14 cellular contexts compared by ENCODE assay signal in the genomic region with DNA sequence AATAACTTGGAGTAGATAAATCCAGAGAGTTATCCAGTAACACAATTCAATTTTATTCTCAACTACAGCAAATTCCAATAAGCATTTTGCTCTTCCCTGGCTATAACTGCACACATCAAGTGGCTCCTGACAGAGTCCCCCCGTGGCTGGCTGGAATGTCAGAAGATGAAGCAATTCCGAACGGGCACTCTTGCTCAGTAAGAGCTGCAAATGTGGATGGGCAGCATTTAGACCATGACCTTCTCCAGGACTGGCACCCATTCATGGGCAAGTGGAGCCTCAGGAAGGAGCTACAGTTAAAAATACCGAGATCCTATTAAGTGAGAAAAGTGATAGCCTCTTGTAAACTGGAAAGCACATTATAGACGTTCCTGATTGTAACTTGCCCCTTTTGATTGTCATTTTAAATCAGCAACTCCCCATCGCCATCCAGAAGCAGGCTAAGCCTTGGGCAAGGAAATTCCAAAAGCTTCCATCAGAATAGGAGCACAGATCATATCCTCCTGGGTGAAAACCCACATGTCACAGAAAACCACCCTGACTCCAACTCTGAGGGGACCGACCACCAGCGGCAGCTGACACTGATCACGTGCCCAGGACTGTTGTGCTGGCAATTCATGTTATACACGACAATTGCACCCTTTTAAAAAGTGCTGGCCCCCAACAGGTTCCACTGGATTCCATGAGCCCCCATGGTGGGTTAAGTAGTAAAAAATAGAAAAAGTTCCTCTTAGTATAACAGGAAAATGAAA. TPM values are rescaled to one million over a fixed set of nuclear protein-coding genes. Genes with fewer than 3 reads are reported as not detected.
A peak's percentile ranks its signal among the peaks of the same experiment; 100 is the strongest.
DNase-seq lines count a peak whose midpoint lies in the region; ATAC-seq and TF ChIP-seq lines count a peak whose summit lies in the region.
"Had no signal": no experiment of that assay in that cellular context is flagged by ENCODE, and none has a peak within 500 bp of the region (broad histone marks: within the 10 kb centered on the region; RNA-seq: fewer than 3 reads in every experiment).

No MANE protein-coding gene starts in this region.

- no peaks in the 10 kb centered on the region for H3K27me3 ChIP-seq in NT2/D1 (ENCODE audit: insufficient read depth, insufficient read length)
- H3K27me3 ChIP-seq: esophagus squamous epithelium had no signal

- peak overlapping the region; percentile 27 for H3K9ac ChIP-seq in NT2/D1 (ENCODE audit: insufficient read length, low read depth)

- ATAC-seq in HG03439 (IDR thresholded peaks at IDR 0.05; ENCODE audit: unreplicated experiment) (no peak), HG02571 (IDR thresholded peaks at IDR 0.05; ENCODE audit: unreplicated experiment) (no peak), GM21528 (IDR thresholded peaks at IDR 0.05; ENCODE audit: low FRiP score, unreplicated experiment) (no peak)

- peaks cover 23% of the 10 kb centered on the region for H3K4me1 ChIP-seq in NT2/D1 (ENCODE audit: insufficient read depth, insufficient read length)

- no peak for DNase-seq in Calu3
- no peak for DNase-seq in NT2/D1 (ENCODE audit: low read depth, low spot score)
- no peak for DNase-seq in endothelial cell (ENCODE audit: low spot score)
- peak; percentile 43 for DNase-seq in myocyte (ENCODE audit: low read depth)
- no peak for DNase-seq in HuH-7 (ENCODE audit: low spot score)
- DNase-seq: CD8-positive, alpha-beta memory T cell; esophagus squamous epithelium; NCI-H2081; occipital lobe; stimulated activated CD4-positive, alpha-beta T cell treated with anti-CD3 and anti-CD28 coated beads, Interleukin-2, amount 100 ng/mL, for 24 hours had no signal

- H3K27ac Mint-ChIP-seq in Calu3 (ENCODE audit: unreplicated experiment) (peak overlapping the region; percentile 33), endothelial cell (ENCODE audit: unreplicated experiment) (peak overlapping the region; percentile 38)

- H3K9me3 ChIP-seq in NT2/D1 (ENCODE audit: insufficient read depth, low read length), result no peaks in the 10 kb centered on the region
- H3K9me3 ChIP-seq: esophagus squamous epithelium had no signal

- intact Hi-C loops in Calu3 (cut with micrococcal nuclease; ENCODE audit: unreplicated experiment), result no loop called here

- no peak overlapping the region for H3K4me3 ChIP-seq in NT2/D1 (ENCODE audit: insufficient read length, low read depth)
- H3K4me3 ChIP-seq: esophagus squamous epithelium had no signal

- no peaks in the 10 kb centered on the region for H3K27me3 Mint-ChIP-seq in Calu3 (ENCODE audit: unreplicated experiment)
- peaks cover 3% of the 10 kb centered on the region for H3K27me3 Mint-ChIP-seq in endothelial cell (ENCODE audit: unreplicated experiment)
- H3K27me3 Mint-ChIP-seq: CD8-positive, alpha-beta memory T cell; stimulated activated naive CD8-positive, alpha-beta T cell treated with anti-CD3 and anti-CD28 coated beads, Interleukin-15, Interleukin-2, amounts not matched to agents 100 ng/mL and 50 ng/mL, for 24 hours had no signal

- TF ChIP-seq CTCF in Calu3 (IDR thresholded peaks at IDR 0.05; ENCODE audit: unreplicated experiment) (no peak), endothelial cell (IDR thresholded peaks at IDR 0.05; ENCODE audit: unreplicated experiment) (no peak)

- H3K9me3 Mint-ChIP-seq in Calu3 (ENCODE audit: low read depth, unreplicated experiment), result no peaks in the 10 kb centered on the region
- H3K9me3 Mint-ChIP-seq in endothelial cell (ENCODE audit: unreplicated experiment), result no peaks in the 10 kb centered on the region
- H3K9me3 Mint-ChIP-seq: CD8-positive, alpha-beta memory T cell; stimulated activated naive CD8-positive, alpha-beta T cell treated with anti-CD3 and anti-CD28 coated beads, Interleukin-15, Interleukin-2, amounts not matched to agents 100 ng/mL and 50 ng/mL, for 24 hours had no signal

- H3K36me3 Mint-ChIP-seq in Calu3 (ENCODE audit: insufficient read depth, unreplicated experiment) (no peaks in the 10 kb centered on the region), endothelial cell (ENCODE audit: low read depth, unreplicated experiment) (peaks cover 3% of the 10 kb centered on the region)

- H3K4me1 Mint-ChIP-seq in Calu3 (ENCODE audit: low read depth, unreplicated experiment), result peaks cover 65% of the 10 kb centered on the region
- peaks cover 57% of the 10 kb centered on the region for H3K4me1 Mint-ChIP-seq in endothelial cell (ENCODE audit: unreplicated experiment)

- CTCF ChIA-PET in Calu3 (lab: Charles Lee), result interaction anchor here (1.1 to 1.2 kb wide), 2 partner anchors 12 to 28 kb away, joined by 3 to 5 read pairs; no protein-coding TSS in a partner anchor

- peak overlapping the region; percentile 39 for H3K4me3 Mint-ChIP-seq in Calu3 (ENCODE audit: low read depth, unreplicated experiment)
- H3K4me3 Mint-ChIP-seq in endothelial cell (ENCODE audit: unreplicated experiment), result no peak overlapping the region
- H3K4me3 Mint-ChIP-seq: stimulated activated naive CD8-positive, alpha-beta T cell treated with anti-CD3 and anti-CD28 coated beads, Interleukin-15, Interleukin-2, amounts not matched to agents 100 ng/mL and 50 ng/mL, for 24 hours had no signal

- no TSS peak for BruUV-seq in Calu3 (replicated peaks; lab: Mats Ljungman, UMichigan)

- peaks cover 6% of the 10 kb centered on the region for H3K36me3 ChIP-seq in NT2/D1 (ENCODE audit: insufficient read depth, insufficient read length, low read length)
- H3K36me3 ChIP-seq: esophagus squamous epithelium had no signal

RNA-seq across cellular contexts. Expression of a gene that starts 7.1 kb away (rescaled TPM):
- total RNA-seq in Calu3 (2022) (29.0 and 34.4 TPM in 2 replicates), endothelial cell (ENCODE audit: unreplicated experiment) (49.0 TPM), myocyte (12.7 and 21.1 TPM in 2 replicates)
- 16.9 TPM for polyA plus RNA-seq in myocyte (2012)

RNA-seq across cellular contexts. Expression of a gene that starts 21.5 kb away (rescaled TPM):
- total RNA-seq in Calu3 (2022) (not detected in 2 replicates), endothelial cell (ENCODE audit: unreplicated experiment) (not detected), myocyte (not detected in 2 replicates)
- polyA plus RNA-seq in myocyte (2012), result 0.08 TPM
- total RNA-seq: CD8-positive, alpha-beta memory T cell; esophagus squamous epithelium; occipital lobe had no signal
- polyA plus RNA-seq: CD8-positive, alpha-beta memory T cell had no signal

RNA-seq across cellular contexts. Expression of a gene that starts 55.4 kb away (rescaled TPM):
- total RNA-seq in Calu3 (2022) (47.7 and 47.9 TPM in 2 replicates), endothelial cell (ENCODE audit: unreplicated experiment) (39.3 TPM), myocyte (6.5 and 7.5 TPM in 2 replicates)
- 10.6 TPM for polyA plus RNA-seq in myocyte (2012)
